Comparison of ENCODE assay signal across 12 cellular contexts in genomic region chr19:47253467-47253881, GRCh38. TPM values are rescaled to one million over a fixed set of nuclear protein-coding genes. Genes with fewer than 3 reads are reported as not detected.
DNase-seq lines count a peak whose midpoint lies in the region; ATAC-seq and TF ChIP-seq lines count a peak whose summit lies in the region.
"Had no signal": no experiment of that assay in that cellular context is flagged by ENCODE, and none has a peak within 500 bp of the region (broad histone marks: within the 10 kb centered on the region; RNA-seq: fewer than 3 reads in every experiment).

No MANE protein-coding gene starts in this region.

- H3K4me3 Mint-ChIP-seq in activated CD8-positive, alpha-beta T cell treated with anti-CD3 and anti-CD28 coated beads for 36 hours: no peak overlapping the region
- H3K4me3 Mint-ChIP-seq: activated naive CD4-positive, alpha-beta T cell treated with anti-CD3 and anti-CD28 coated beads, Interleukin-2, amount 10 ng/mL, durations not matched to agents 7 days and 5 days had no signal

- POLR2A ChIA-PET in activated CD8-positive, alpha-beta T cell treated with anti-CD3 and anti-CD28 coated beads for 36 hours (lab: Charles Lee): interaction anchor here (1.0 to 1.7 kb wide), 2 partner anchors 9 to 27 kb away, joined by 3 to 5 read pairs; no protein-coding TSS in a partner anchor

- H3K27ac ChIP-seq in heart right ventricle: no peak overlapping the region
- H3K27ac ChIP-seq: BLaER1 treated with 17β-estradiol and CSF1 and Interleukin-3, amounts not matched to agents 10 nM and 100 nM had no signal

- no peak overlapping the region for H3K27ac Mint-ChIP-seq in activated CD8-positive, alpha-beta T cell treated with anti-CD3 and anti-CD28 coated beads for 36 hours

- in situ Hi-C loops in ACHN (cut with HindIII; ENCODE audit: low pct_ligation_motif_present, low pct_unique_long_range_greater_than_20kb, low sequenced_read_pairs): no loop called here

- no peaks in the 10 kb centered on the region for H3K27me3 ChIP-seq in adipocyte (replicated peaks; ENCODE audit: control insufficient read depth, insufficient read depth, low read length)
- no peaks in the 10 kb centered on the region for H3K27me3 ChIP-seq in heart right ventricle
- H3K27me3 ChIP-seq: BLaER1 treated with 17β-estradiol and CSF1 and Interleukin-3, amounts not matched to agents 10 nM and 100 nM had no signal

- peaks cover 3% of the 10 kb centered on the region for H3K36me3 Mint-ChIP-seq in activated CD8-positive, alpha-beta T cell treated with anti-CD3 and anti-CD28 coated beads for 36 hours (ENCODE audit: low read depth)

- H3K36me3 ChIP-seq in adipocyte (ENCODE audit: control insufficient read depth, insufficient read depth, low read length, severe bottlenecking): peaks cover under 1% of the 10 kb centered on the region
- H3K36me3 ChIP-seq in heart right ventricle: peaks cover 0 to 4% (median 0%) of the 10 kb centered on the region in 9 donors

- H3K27me3 Mint-ChIP-seq in activated CD8-positive, alpha-beta T cell treated with anti-CD3 and anti-CD28 coated beads for 36 hours: no peaks in the 10 kb centered on the region

- WGBS in heart right ventricle, 2 donors: 67 to 75% methylated on average over 3 of the region's 3 CpGs

- no peak overlapping the region for H3K9ac ChIP-seq in adipocyte (ENCODE audit: low read length)
- H3K9ac ChIP-seq: BLaER1 treated with 17β-estradiol and CSF1 and Interleukin-3, amounts not matched to agents 10 nM and 100 nM had no signal

- no peak overlapping the region for H3K4me3 ChIP-seq in adipocyte (ENCODE audit: low read length)
- H3K4me3 ChIP-seq in heart right ventricle: no peak overlapping the region
- H3K4me3 ChIP-seq: BLaER1 treated with 17β-estradiol and CSF1 and Interleukin-3, amounts not matched to agents 10 nM and 100 nM had no signal

- ATAC-seq in GM18873 (IDR thresholded peaks at IDR 0.05; ENCODE audit: low FRiP score, unreplicated experiment) (no peak), heart right ventricle (no peak)
- ATAC-seq in activated CD8-positive, alpha-beta T cell treated with anti-CD3 and anti-CD28 coated beads for 36 hours: no peak

- H3K9me3 ChIP-seq in adipocyte (ENCODE audit: control insufficient read depth, low read length): no peaks in the 10 kb centered on the region
- H3K9me3 ChIP-seq in heart right ventricle: no peaks in the 10 kb centered on the region
- H3K9me3 ChIP-seq: BLaER1 treated with 17β-estradiol and CSF1 and Interleukin-3, amounts not matched to agents 10 nM and 100 nM had no signal

- TF ChIP-seq CTCF in activated CD8-positive, alpha-beta T cell treated with anti-CD3 and anti-CD28 coated beads for 36 hours (IDR thresholded peaks at IDR 0.05): no peak
- no peak for TF ChIP-seq CTCF in heart right ventricle (IDR thresholded peaks at IDR 0.05)

- peak; percentile 56 for DNase-seq in ACHN
- peak; percentile 87 for DNase-seq in HT1080 (ENCODE audit: low read depth)
- DNase-seq in adipocyte (ENCODE audit: low read depth): peak; percentile 85
- DNase-seq in islet precursor cell: peak; percentile 80
- DNase-seq in activated CD8-positive, alpha-beta T cell treated with anti-CD3 and anti-CD28 coated beads for 36 hours: no peak
- DNase-seq in AML-193 (lab: John Stamatoyannopoulos, UW): no peak
- DNase-seq in heart right ventricle: no peak
- DNase-seq: activated naive CD4-positive, alpha-beta T cell treated with anti-CD3 and anti-CD28 coated beads, Interleukin-2, amount 10 ng/mL, durations not matched to agents 7 days and 5 days; kidney; occipital lobe had no signal

- H3K4me1 ChIP-seq in adipocyte (ENCODE audit: control insufficient read depth, insufficient read depth, low read length): peaks cover 20% of the 10 kb centered on the region
- peaks cover 2 to 19% (median 17%) of the 10 kb centered on the region in 9 donors for H3K4me1 ChIP-seq in heart right ventricle

- intact Hi-C loops in activated CD8-positive, alpha-beta T cell treated with anti-CD3 and anti-CD28 coated beads for 36 hours (cut with micrococcal nuclease): no loop called here
- intact Hi-C loops in heart right ventricle (cut with DNase I): no loop called here

- H3K4me1 Mint-ChIP-seq in activated CD8-positive, alpha-beta T cell treated with anti-CD3 and anti-CD28 coated beads for 36 hours (ENCODE audit: low read depth): peaks cover 17% of the 10 kb centered on the region

- CTCF ChIA-PET in activated CD8-positive, alpha-beta T cell treated with anti-CD3 and anti-CD28 coated beads for 36 hours (lab: Charles Lee): interaction anchor here (1.3 to 5.9 kb wide), 3 partner anchors 9 to 122 kb away, joined by 4 to 54 read pairs (median 6); partner anchors contain the start of gene SAE1

- no peaks in the 10 kb centered on the region for H3K9me3 Mint-ChIP-seq in activated CD8-positive, alpha-beta T cell treated with anti-CD3 and anti-CD28 coated beads for 36 hours
- H3K9me3 Mint-ChIP-seq: activated naive CD4-positive, alpha-beta T cell treated with anti-CD3 and anti-CD28 coated beads, Interleukin-2, amount 10 ng/mL, durations not matched to agents 7 days and 5 days had no signal

RNA-seq across cellular contexts. Expression of gene CCDC9, which starts 2.9 kb away (rescaled TPM):
- 3.6 and 3.8 TPM in 2 replicates for total RNA-seq in HT1080 (2014; rRNA removed; shearing (Covaris generic))
- 8.7 and 11.5 TPM in 2 replicates for polyA plus RNA-seq in HT1080 (2015; cell fraction: cytosol; rRNA removed)
- 18.3 and 22.7 TPM in 2 replicates for polyA plus RNA-seq in HT1080 (2015; cell fraction: nucleus; rRNA removed)
- 10 to 100 TPM; 24.4 to 27.0 TPM for total RNA-seq in activated CD8-positive, alpha-beta T cell treated with anti-CD3 and anti-CD28 coated beads for 36 hours
- total RNA-seq in heart right ventricle: 10 to 100 TPM; 14.2 to 28.7 (median 17.4) TPM
- 10 to 100 TPM; 15.8 to 31.1 TPM for polyA plus RNA-seq in heart right ventricle

RNA-seq across cellular contexts. Expression of gene INAFM1, which starts 21.2 kb away (rescaled TPM):
- total RNA-seq in HT1080 (2014; rRNA removed; shearing (Covaris generic)): 1.5 and 4.0 TPM in 2 replicates
- 2.9 and 3.6 TPM in 2 replicates for polyA plus RNA-seq in HT1080 (2015; cell fraction: cytosol; rRNA removed)
- 4.4 and 6.0 TPM in 2 replicates for polyA plus RNA-seq in HT1080 (2015; cell fraction: nucleus; rRNA removed)
- total RNA-seq in activated CD8-positive, alpha-beta T cell treated with anti-CD3 and anti-CD28 coated beads for 36 hours: 10 to 100 TPM; 11.4 to 12.7 TPM
- total RNA-seq in heart right ventricle: 10 to 100 TPM in 8 of 10 donors, 1 to 10 TPM in 2; 9.2 to 14.2 (median 11.6) TPM
- polyA plus RNA-seq in heart right ventricle: 10 to 100 TPM; 13.7 to 16.4 TPM

RNA-seq across cellular contexts. Expression of gene BBC3, which starts 22.5 kb away (rescaled TPM):
- 36.6 and 43.9 TPM in 2 replicates for total RNA-seq in HT1080 (2014; rRNA removed; shearing (Covaris generic))
- 51.6 and 64.6 TPM in 2 replicates for polyA plus RNA-seq in HT1080 (2015; cell fraction: cytosol; rRNA removed)
- 50.3 and 54.3 TPM in 2 replicates for polyA plus RNA-seq in HT1080 (2015; cell fraction: nucleus; rRNA removed)
- total RNA-seq in activated CD8-positive, alpha-beta T cell treated with anti-CD3 and anti-CD28 coated beads for 36 hours: 10 to 100 TPM; 23.2 to 26.2 TPM
- 1 to 10 TPM; 2.4 to 5.5 (median 3.5) TPM for total RNA-seq in heart right ventricle
- polyA plus RNA-seq in heart right ventricle: 1 to 10 TPM; 4.1 to 6.0 TPM

RNA-seq across cellular contexts. Expression of gene C5AR1, which starts 56.2 kb away (rescaled TPM):
- 0.03 TPM in 1 of 2 replicates, not detected in the other for total RNA-seq in HT1080 (2014; rRNA removed; shearing (Covaris generic))
- 0.54 and 0.64 TPM in 2 replicates for polyA plus RNA-seq in HT1080 (2015; cell fraction: cytosol; rRNA removed)
- polyA plus RNA-seq in HT1080 (2015; cell fraction: nucleus; rRNA removed): 0.41 and 0.62 TPM in 2 replicates
- total RNA-seq in activated CD8-positive, alpha-beta T cell treated with anti-CD3 and anti-CD28 coated beads for 36 hours: 1 to 10 TPM in 1 of 2 experiments, under 1 TPM in 1; 0.65 to 2.2 TPM
- total RNA-seq in heart right ventricle: 10 to 100 TPM in 3 of 10 donors, 1 to 10 TPM in 7; 4.5 to 18.6 (median 6.9) TPM
- polyA plus RNA-seq in heart right ventricle: 1 to 10 TPM; 1.7 to 5.4 TPM

Comparison
In these comparisons a context has a peak if more than half of its experiments do, and no peak if none do; other contexts are left out.
1. DNase-seq: peak in ACHN (single experiment), HT1080 (single experiment), adipocyte (single experiment) and islet precursor cell (single experiment); none in activated CD8-positive, alpha-beta T cell treated with anti-CD3 and anti-CD28 coated beads for 36 hours (single experiment), AML-193 (0 of 2) and heart right ventricle (0 of 2).